Comparison of ENCODE assay signal across 20 cellular contexts in the genomic region with DNA sequence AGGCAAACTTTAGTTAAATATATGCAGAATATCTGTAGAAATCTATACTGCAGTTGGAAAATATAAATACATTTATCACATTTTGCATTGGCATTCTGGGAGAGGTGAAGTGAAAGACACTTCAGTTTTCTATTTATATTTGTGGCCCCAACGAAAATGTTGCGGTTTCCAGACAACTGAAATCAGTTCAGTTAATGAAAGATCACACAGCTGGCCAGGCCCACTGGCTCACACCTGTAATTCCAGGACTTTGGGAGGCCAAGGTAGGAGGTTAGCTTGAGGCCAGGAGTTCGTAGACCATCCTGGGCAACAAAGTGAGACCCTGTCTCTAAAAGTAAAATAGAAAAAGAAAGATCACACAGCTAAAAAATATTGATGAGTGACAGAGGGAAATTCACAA. TPM values are rescaled to one million over a fixed set of nuclear protein-coding genes. Genes with fewer than 3 reads are reported as not detected.
DNase-seq lines count a peak whose midpoint lies in the region; ATAC-seq and TF ChIP-seq lines count a peak whose summit lies in the region.
"Had no signal": no experiment of that assay in that cellular context is flagged by ENCODE, and none has a peak within 500 bp of the region (broad histone marks: within the 10 kb centered on the region; RNA-seq: fewer than 3 reads in every experiment).

No MANE protein-coding gene starts in this region.

- no peak for TF ChIP-seq CTCF in H9 (conservative IDR thresholded peaks at IDR 0.05)

- no peaks in the 10 kb centered on the region for H3K9me2 ChIP-seq in Karpas-422 (replicated peaks; ENCODE audit: insufficient read depth, low read length)

- no peaks in the 10 kb centered on the region for H3K23me2 ChIP-seq in H9 (ENCODE audit: insufficient read length, low read depth, low read length, poor library complexity, severe bottlenecking)

- no peak overlapping the region for H3K18ac ChIP-seq in H9 (ENCODE audit: insufficient read length, low read depth, low read length)

- no peak overlapping the region for H2BK120ac ChIP-seq in H9 (ENCODE audit: low read depth, low read length, poor library complexity, severe bottlenecking)

- H2BK5ac ChIP-seq in H9 (ENCODE audit: insufficient read length, low read length): no peak overlapping the region

- no CpG with 5 or more reads among the region's 3 CpGs for WGBS in H9 (ENCODE audit: extremely low coverage, insufficient read length, low lambda C conversion rate)

- H3K27me3 ChIP-seq in Karpas-422 (ENCODE audit: low read length) (no peaks in the 10 kb centered on the region), H9 (ENCODE audit: insufficient read depth, low read length) (no peaks in the 10 kb centered on the region)
- H3K27me3 ChIP-seq: gastrocnemius medialis, left lung, sigmoid colon had no signal

- H4K20me1 ChIP-seq in Karpas-422 (ENCODE audit: insufficient read depth, low read depth, low read length) (no peaks in the 10 kb centered on the region), H9 (ENCODE audit: control insufficient read depth, insufficient read depth, insufficient read length) (no peaks in the 10 kb centered on the region)

- H3K4ac ChIP-seq in H9 (ENCODE audit: low read depth, low read length): no peak overlapping the region

- H3K79me1 ChIP-seq in H9 (ENCODE audit: insufficient read depth, low read depth, low read length, poor library complexity, severe bottlenecking): no peaks in the 10 kb centered on the region

- H3K4me3 ChIP-seq in Karpas-422 (ENCODE audit: low read length): no peak overlapping the region
- H3K4me3 ChIP-seq: gastrocnemius medialis, left lung, sigmoid colon had no signal

- H3T11ph ChIP-seq in H9 (ENCODE audit: low read length): no peak overlapping the region

- DNase-seq in Karpas-422 (no peak), left ventricle myocardium superior (no peak), H9 (no peak)
- DNase-seq in stimulated activated CD4-positive, alpha-beta T cell treated with anti-CD3 and anti-CD28 coated beads, Interleukin-2, amount 100 ng/mL, for 24 hours: no peak
- DNase-seq: CD4-positive, alpha-beta T cell; DMS79 treated with DMSO at 0.1 percent for 48 hours; erythroblast; gastrocnemius medialis; HFFc6; left lung; NCI-H187 treated with DMSO at 0.1 percent for 48 hours; NCI-H446; occipital lobe; SHP77 treated with DMSO at 0.1 percent for 48 hours; sigmoid colon; T-helper 17 cell had no signal

- peaks cover 3 to 20% (median 9%) of the 10 kb centered on the region in 3 experiments for H3K36me3 Mint-ChIP-seq in H9 (ENCODE audit: insufficient read depth in 1 of 3, low read depth in 3 of 3)

- H2BK15ac ChIP-seq in H9 (ENCODE audit: low read depth, low read length): no peak overlapping the region

- H2BK12ac ChIP-seq in H9 (ENCODE audit: insufficient read length, low read depth, low read length): no peak overlapping the region

- H3K9me3 Mint-ChIP-seq in H9: peaks cover 18 to 22% of the 10 kb centered on the region in 2 experiments

- ATAC-seq in GM18502 (IDR thresholded peaks at IDR 0.05; ENCODE audit: poor library complexity, unreplicated experiment) (peak; percentile 58), GM19438 (IDR thresholded peaks at IDR 0.05; ENCODE audit: low read depth, unreplicated experiment) (peak; percentile 91), HG02852 (IDR thresholded peaks at IDR 0.05; ENCODE audit: unreplicated experiment) (peak; percentile 87), left ventricle myocardium superior (no peak), GM19455 (IDR thresholded peaks at IDR 0.05; ENCODE audit: unreplicated experiment) (no peak)
- ATAC-seq: gastrocnemius medialis, left lung, T-helper 17 cell had no signal

- no peak overlapping the region for H4K5ac ChIP-seq in H9 (ENCODE audit: insufficient read length, low read depth, low read length)

- H3K4me3 Mint-ChIP-seq in H9: no peak overlapping the region
- H3K4me3 Mint-ChIP-seq: CD4-positive, alpha-beta T cell; HFFc6; T-helper 17 cell had no signal

- intact Hi-C loops in left ventricle myocardium superior (cut with micrococcal nuclease): no loop called here

- H3K56ac ChIP-seq in H9 (ENCODE audit: insufficient read length, low read depth, low read length): no peak overlapping the region

- no peak overlapping the region for H2BK20ac ChIP-seq in H9 (ENCODE audit: low read depth, low read length, poor library complexity, severe bottlenecking)

- H3K23ac ChIP-seq in H9 (ENCODE audit: insufficient read length, low read depth, low read length): no peak overlapping the region

- H3K27ac Mint-ChIP-seq in H9: no peak overlapping the region
- H3K27ac Mint-ChIP-seq: CD4-positive, alpha-beta T cell; HFFc6; T-helper 17 cell had no signal

- peaks cover 2% of the 10 kb centered on the region; the same call in 1 of the 2 replicates for H3K27me3 Mint-ChIP-seq in H9 (ENCODE audit: low read depth)

- H2AK5ac ChIP-seq in H9 (ENCODE audit: insufficient read length, low read length): no peak overlapping the region

- H3K4me1 ChIP-seq in Karpas-422 (ENCODE audit: low read length) (peaks cover 7% of the 10 kb centered on the region), H9 (ENCODE audit: insufficient read depth, low read length) (no peaks in the 10 kb centered on the region)
- H3K4me1 ChIP-seq: gastrocnemius medialis, left lung, sigmoid colon had no signal

- H3K14ac ChIP-seq in H9 (ENCODE audit: insufficient read depth, low read length): no peak overlapping the region

- H3K4me1 Mint-ChIP-seq in H9: no peaks in the 10 kb centered on the region

- H3K79me2 ChIP-seq in Karpas-422 (ENCODE audit: low read length) (no peaks in the 10 kb centered on the region), H9 (ENCODE audit: insufficient read depth, low read length) (no peaks in the 10 kb centered on the region)

- H4K8ac ChIP-seq in H9 (replicated peaks; ENCODE audit: insufficient read length, low read depth, low read length): no peak overlapping the region

- H4K91ac ChIP-seq in H9 (ENCODE audit: insufficient read length, low read depth, low read length): no peak overlapping the region

- H3K9ac ChIP-seq in Karpas-422 (ENCODE audit: low read length) (no peak overlapping the region), H9 (ENCODE audit: extremely low read depth, insufficient read length, low read length) (no peak overlapping the region)

- H3K27ac ChIP-seq in Karpas-422 (ENCODE audit: low read length) (no peak overlapping the region), H9 (ENCODE audit: insufficient read length, low read depth, low read length) (no peak overlapping the region)
- H3K27ac ChIP-seq: gastrocnemius medialis, left lung, sigmoid colon had no signal

- H3K4me2 ChIP-seq in Karpas-422 (ENCODE audit: low read depth, low read length, poor library complexity, severe bottlenecking) (no peak overlapping the region), H9 (ENCODE audit: insufficient read depth, insufficient read length, low read length) (no peak overlapping the region)

- H2AFZ ChIP-seq in Karpas-422 (ENCODE audit: low read length): peak overlapping the region; percentile 68; the same call in 1 of the 2 replicates
- no peak overlapping the region for H2AFZ ChIP-seq in H9 (ENCODE audit: low read length)

- H3K36me3 ChIP-seq in Karpas-422 (ENCODE audit: insufficient read depth, low read length): 0 out of 2 replicates have a peak, but pooled peaks cover 4% of the 10 kb centered on the region
- H3K36me3 ChIP-seq: gastrocnemius medialis, left lung, sigmoid colon had no signal

- H3K9me3 ChIP-seq in Karpas-422 (ENCODE audit: low read length) (peaks cover 17% of the 10 kb centered on the region), H9 (ENCODE audit: control insufficient read depth, low read depth, low read length) (peaks cover 3% of the 10 kb centered on the region)
- H3K9me3 ChIP-seq: gastrocnemius medialis, sigmoid colon had no signal

RNA-seq across cellular contexts. Expression of gene CLASP2, which starts 11.9 kb away (rescaled TPM):
- 115 and 157 TPM in 2 replicates for total RNA-seq in Karpas-422 (2014; rRNA removed; shearing (Covaris generic); ENCODE audit: low replicate concordance)
- total RNA-seq in left ventricle myocardium superior: 88.1 TPM
- total RNA-seq in H9 (2021): 55.5 and 60.5 TPM in 2 replicates

Comparison
In these comparisons a context has a peak if more than half of its experiments do, and no peak if none do; other contexts are left out.
1. ATAC-seq: peak in GM18502 (single experiment), GM19438 (single experiment) and HG02852 (single experiment); none in left ventricle myocardium superior (single experiment) and GM19455 (single experiment).